Comparison of ENCODE assay signal across 8 cellular contexts in the genomic region with DNA sequence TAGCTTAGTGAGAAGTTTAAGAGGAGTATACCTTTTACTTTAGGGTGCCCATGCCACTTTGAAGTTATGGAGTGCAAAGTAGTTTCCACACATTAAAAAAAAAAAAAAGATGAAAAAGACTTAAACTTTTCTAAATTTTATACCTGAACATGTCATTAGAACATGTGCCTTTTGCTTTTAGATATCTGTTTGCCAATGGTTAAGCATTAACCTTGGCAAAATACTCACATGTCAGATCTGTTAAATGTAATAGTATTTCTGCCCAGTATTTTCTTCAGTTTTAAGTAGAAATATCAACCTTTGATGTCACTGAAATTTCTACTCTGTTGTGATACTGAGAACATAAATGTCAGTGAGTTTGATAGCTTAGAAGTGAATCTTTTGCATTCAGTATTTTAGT. TPM values are rescaled to one million over a fixed set of nuclear protein-coding genes. Genes with fewer than 3 reads are reported as not detected.
DNase-seq lines count a peak whose midpoint lies in the region; ATAC-seq, FAIRE-seq and TF ChIP-seq lines count a peak whose summit lies in the region.

No MANE protein-coding gene starts in this region.

- intact Hi-C loops in Calu3 (cut with micrococcal nuclease; ENCODE audit: unreplicated experiment), result loop anchor here (10.0 kb wide), 1 partner anchor 57 kb away; no protein-coding TSS in a partner anchor

- H3K4me1 ChIP-seq in neural progenitor cell (peaks cover 33% of the 10 kb centered on the region), upper lobe of left lung (peaks cover 39 to 65% (median 44%) of the 10 kb centered on the region in 4 donors)

- H3K27ac ChIP-seq in neural progenitor cell, result no peak overlapping the region
- H3K27ac ChIP-seq in upper lobe of left lung, result no peak overlapping the region

- H3K27me3 ChIP-seq in neural progenitor cell (no peaks in the 10 kb centered on the region), upper lobe of left lung (no peaks in the 10 kb centered on the region)

- DNase-seq in Calu3 (no peak), LNCaP clone FGC (ENCODE audit: low read depth) (no peak), chondrocyte (ENCODE audit: low spot score) (no peak), neural progenitor cell (ENCODE audit: low spot score) (no peak), RCC 7860 (ENCODE audit: low spot score) (no peak), upper lobe of left lung (no peak)

- H3K27ac Mint-ChIP-seq in Calu3 (ENCODE audit: unreplicated experiment) (no peak overlapping the region), chondrocyte (ENCODE audit: unreplicated experiment) (peak overlapping the region; percentile 91), neural progenitor cell (no peak overlapping the region)

- H3K4me1 Mint-ChIP-seq in Calu3 (ENCODE audit: low read depth, unreplicated experiment) (peaks cover 24% of the 10 kb centered on the region), chondrocyte (ENCODE audit: low read depth) (peaks cover 66% of the 10 kb centered on the region), neural progenitor cell (peaks cover 49% of the 10 kb centered on the region)

- H2AFZ ChIP-seq in neural progenitor cell (replicated peaks), result no peak overlapping the region

- H3K4me3 ChIP-seq in LNCaP clone FGC (ENCODE audit: low read depth, low read length) (peak overlapping the region; percentile 65), neural progenitor cell (peak overlapping the region; percentile 67), upper lobe of left lung (peak overlapping the region in 1 of 4 donors; percentile 31)

- no peak for TF ChIP-seq POLR2A in upper lobe of left lung (IDR thresholded peaks at IDR 0.05)

- peaks cover 100% of the 10 kb centered on the region for H3K79me2 ChIP-seq in neural progenitor cell (ENCODE audit: low read depth)

- no TSS peak for BruUV-seq in Calu3 (replicated peaks; lab: Mats Ljungman, UMichigan)

- no peaks in the 10 kb centered on the region for H3K9me3 ChIP-seq in neural progenitor cell (ENCODE audit: low read depth)
- H3K9me3 ChIP-seq in upper lobe of left lung, result no peaks in the 10 kb centered on the region

- H3K9ac ChIP-seq in neural progenitor cell, result no peak overlapping the region

- no peak for ATAC-seq in upper lobe of left lung (ENCODE audit: low FRiP score in 2 of 2)
- no peak for ATAC-seq in GM19455 (IDR thresholded peaks at IDR 0.05; ENCODE audit: unreplicated experiment)
- ATAC-seq in GM21723 (IDR thresholded peaks at IDR 0.05; ENCODE audit: unreplicated experiment), result no peak

- H3K4me3 Mint-ChIP-seq in Calu3 (ENCODE audit: low read depth, unreplicated experiment) (peak overlapping the region; percentile 68), chondrocyte (ENCODE audit: unreplicated experiment) (no peak overlapping the region), neural progenitor cell (peak overlapping the region; percentile 25)

- no peak for FAIRE-seq in RCC 7860 (lab: Jason Lieb, UNC)

- H3K36me3 Mint-ChIP-seq in Calu3 (ENCODE audit: insufficient read depth, unreplicated experiment) (peaks cover 6% of the 10 kb centered on the region), chondrocyte (ENCODE audit: low read depth) (no peaks in the 10 kb centered on the region), neural progenitor cell (no peaks in the 10 kb centered on the region)

- TF ChIP-seq CTCF in Calu3 (IDR thresholded peaks at IDR 0.05; ENCODE audit: unreplicated experiment) (no peak), LNCaP clone FGC (IDR thresholded peaks at IDR 0.05; ENCODE audit: control insufficient read depth, extremely low read depth, insufficient read depth) (no peak), chondrocyte (IDR thresholded peaks at IDR 0.05) (no peak), neural progenitor cell (IDR thresholded peaks at IDR 0.05) (no peak), upper lobe of left lung (IDR thresholded peaks at IDR 0.05) (no peak)

- H3K9me3 Mint-ChIP-seq in Calu3 (ENCODE audit: low read depth, unreplicated experiment) (no peaks in the 10 kb centered on the region), chondrocyte (ENCODE audit: low read depth) (no peaks in the 10 kb centered on the region), neural progenitor cell (no peaks in the 10 kb centered on the region)

- TF ChIP-seq EP300 in upper lobe of left lung (IDR thresholded peaks at IDR 0.05), result no peak

- H3F3A ChIP-seq in neural progenitor cell (ENCODE audit: low read depth), result peaks cover 3% of the 10 kb centered on the region

- CTCF ChIA-PET in Calu3 (lab: Charles Lee), result interaction anchor here (0.7 to 2.2 kb wide), 6 partner anchors 9 to 49 kb away, joined by 3 to 6 read pairs (median 4); a partner anchor contains a TSS

- H3K27me3 Mint-ChIP-seq in Calu3 (ENCODE audit: unreplicated experiment), result no peaks in the 10 kb centered on the region
- no peaks in the 10 kb centered on the region for H3K27me3 Mint-ChIP-seq in chondrocyte (ENCODE audit: low read depth)
- H3K27me3 Mint-ChIP-seq in neural progenitor cell (ENCODE audit: insufficient read depth, low read depth), result no peaks in the 10 kb centered on the region

- H3K4me2 ChIP-seq in neural progenitor cell, result peak overlapping the region; percentile 66

- H3K36me3 ChIP-seq in neural progenitor cell (no peaks in the 10 kb centered on the region), upper lobe of left lung (no peaks in the 10 kb centered on the region)

- H4K20me1 ChIP-seq in neural progenitor cell (ENCODE audit: low read depth), result peaks cover 84% of the 10 kb centered on the region

RNA-seq across cellular contexts. Expression of a gene that starts 12.2 kb away (rescaled TPM):
- total RNA-seq in Calu3 (2022), result 87.5 and 88.6 TPM in 2 replicates
- total RNA-seq in chondrocyte, result 46.8 to 55.7 TPM (median 49.3 TPM) in 3 replicates
- total RNA-seq in neural progenitor cell (ENCODE audit: low replicate concordance), result 221 and 329 TPM in 2 replicates
- total RNA-seq in upper lobe of left lung, result 100 to 1,000 TPM in 2 of 6 donors, 10 to 100 TPM in 4; 36.7 to 151 (median 70.5) TPM
